ENCODE assay signal across 36 cellular contexts in genomic region chr13:61417171-61417570, GRCh38. TPM values are rescaled to one million over a fixed set of nuclear protein-coding genes. Genes with fewer than 3 reads are reported as not detected.
"Had no signal": no experiment of that assay in that cellular context is flagged by ENCODE, and none has a peak within 500 bp of the region (broad histone marks: within the 10 kb centered on the region; RNA-seq: fewer than 3 reads in every experiment).

No MANE protein-coding gene starts in this region.

- H3K4me3 Mint-ChIP-seq: activated CD4-positive, alpha-beta memory T cell treated with anti-CD3 and anti-CD28 coated beads for 36 hours; activated CD4-positive, alpha-beta T cell treated with anti-CD3 and anti-CD28 coated beads, Interleukin-2, amount 10 ng/mL, durations not matched to agents 24 days and 14 days; activated naive CD4-positive, alpha-beta T cell treated with anti-CD3 and anti-CD28 coated beads for 36 hours; activated naive CD8-positive, alpha-beta T cell treated with anti-CD3 and anti-CD28 coated beads for 36 hours; activated T-helper 1 cell treated with anti-CD3 and anti-CD28 coated beads, Interleukin-12 subunit alpha, Interleukin-12 subunit beta, Interleukin-2, Interleukin-4 antibody, amounts not matched to agents 30 ng/mL and 10 ng/mL and 1 ng/mL, durations not matched to agents 14 hours and 24 hours and 36 hours; effector memory CD8-positive, alpha-beta T cell; mesothelial cell of epicardium; naive B cell had no signal

- H3K4me1 Mint-ChIP-seq: activated CD4-positive, alpha-beta T cell treated with anti-CD3 and anti-CD28 coated beads, Interleukin-2, amount 10 ng/mL, durations not matched to agents 24 days and 14 days; activated naive CD8-positive, alpha-beta T cell treated with anti-CD3 and anti-CD28 coated beads for 36 hours had no signal

- H3K27ac ChIP-seq: adrenal gland, cardiac muscle cell, colonic mucosa, dorsolateral prefrontal cortex, gastrocnemius medialis, pancreas, psoas muscle, right atrium auricular region, spleen, testis, transverse colon, uterus, WERI-Rb-1 had no signal

- H3K36me3 Mint-ChIP-seq: activated CD4-positive, alpha-beta memory T cell treated with anti-CD3 and anti-CD28 coated beads for 36 hours; activated naive CD8-positive, alpha-beta T cell treated with anti-CD3 and anti-CD28 coated beads for 36 hours; brain; mesothelial cell of epicardium; naive B cell had no signal

- H3K9me3 Mint-ChIP-seq: activated CD4-positive, alpha-beta T cell treated with anti-CD3 and anti-CD28 coated beads, Interleukin-2, amount 10 ng/mL, durations not matched to agents 24 days and 14 days; activated naive CD4-positive, alpha-beta T cell treated with anti-CD3 and anti-CD28 coated beads for 36 hours; activated naive CD8-positive, alpha-beta T cell treated with anti-CD3 and anti-CD28 coated beads for 36 hours; activated T-helper 1 cell treated with anti-CD3 and anti-CD28 coated beads, Interleukin-12 subunit alpha, Interleukin-12 subunit beta, Interleukin-2, Interleukin-4 antibody, amounts not matched to agents 30 ng/mL and 10 ng/mL and 1 ng/mL, durations not matched to agents 14 hours and 24 hours and 36 hours; mesothelial cell of epicardium had no signal

- H3K4me1 ChIP-seq: adrenal gland, colonic mucosa, pancreas, psoas muscle, testis, uterus had no signal

- H3K36me3 ChIP-seq: adrenal gland, cardiac muscle cell, colonic mucosa, gastrocnemius medialis, pancreas, right atrium auricular region, spleen, transverse colon, uterus, WERI-Rb-1 had no signal

- H3K9me3 ChIP-seq: adrenal gland, colonic mucosa, gastrocnemius medialis, pancreas, psoas muscle, right atrium auricular region, spleen, testis, transverse colon, uterus had no signal

- H3K27me3 ChIP-seq: adrenal gland, colonic mucosa, right atrium auricular region, testis, uterus had no signal

- H3K27ac Mint-ChIP-seq: activated CD4-positive, alpha-beta memory T cell treated with anti-CD3 and anti-CD28 coated beads for 36 hours; activated CD4-positive, alpha-beta T cell treated with anti-CD3 and anti-CD28 coated beads, Interleukin-2, amount 10 ng/mL, durations not matched to agents 24 days and 14 days; activated naive CD4-positive, alpha-beta T cell treated with anti-CD3 and anti-CD28 coated beads for 36 hours; activated naive CD8-positive, alpha-beta T cell treated with anti-CD3 and anti-CD28 coated beads for 36 hours; activated T-helper 1 cell treated with anti-CD3 and anti-CD28 coated beads, Interleukin-12 subunit alpha, Interleukin-12 subunit beta, Interleukin-2, Interleukin-4 antibody, amounts not matched to agents 30 ng/mL and 10 ng/mL and 1 ng/mL, durations not matched to agents 14 hours and 24 hours and 36 hours; brain; effector memory CD8-positive, alpha-beta T cell; mesothelial cell of epicardium; naive B cell had no signal

- DNase-seq: activated CD4-positive, alpha-beta memory T cell treated with anti-CD3 and anti-CD28 coated beads for 36 hours; activated CD4-positive, alpha-beta T cell treated with anti-CD3 and anti-CD28 coated beads, Interleukin-2, amount 10 ng/mL, durations not matched to agents 24 days and 14 days; activated CD8-positive, alpha-beta memory T cell treated with anti-CD3 and anti-CD28 coated beads, Interleukin-2, amount 50 U/mL, for 4 hours; activated effector memory CD4-positive, alpha-beta T cell treated with anti-CD3 and anti-CD28 coated beads, Interleukin-2, amount 50 U/mL, for 16 hours; activated naive CD4-positive, alpha-beta T cell treated with anti-CD3 and anti-CD28 coated beads for 36 hours; activated naive CD8-positive, alpha-beta T cell treated with anti-CD3 and anti-CD28 coated beads for 36 hours; activated T-cell treated with anti-CD3 and anti-CD28 coated beads, Interleukin-2, amount 50 U/mL, for 1 hour; adrenal gland; aorta; cerebellar nuclear complex; colonic mucosa; dorsolateral prefrontal cortex; effector memory CD8-positive, alpha-beta T cell; erythroblast; gastrocnemius medialis; glutamatergic neuron; left cardiac atrium; mammary epithelial cell; naive B cell; nucleus accumbens; pancreas; psoas muscle; spleen; stimulated activated naive CD4-positive, alpha-beta T cell treated with Interleukin-2 at 50 U/mL for 16 hours; T1000; testis; transverse colon; uterus; WERI-Rb-1 had no signal

- H3K4me3 ChIP-seq: adrenal gland, cardiac muscle cell, colonic mucosa, dorsolateral prefrontal cortex, gastrocnemius medialis, pancreas, psoas muscle, right atrium auricular region, spleen, testis, transverse colon, uterus had no signal

RNA-seq across cellular contexts. Expression of gene PCDH20, which starts 1.5 kb away (rescaled TPM):
- total RNA-seq: activated CD4-positive, alpha-beta memory T cell treated with anti-CD3 and anti-CD28 coated beads for 36 hours; activated CD4-positive, alpha-beta T cell treated with anti-CD3 and anti-CD28 coated beads, Interleukin-2, amount 10 ng/mL, durations not matched to agents 24 days and 14 days; activated CD8-positive, alpha-beta memory T cell treated with anti-CD3 and anti-CD28 coated beads for 36 hours; activated naive CD4-positive, alpha-beta T cell treated with anti-CD3 and anti-CD28 coated beads for 36 hours; activated naive CD8-positive, alpha-beta T cell treated with anti-CD3 and anti-CD28 coated beads for 36 hours; activated T-helper 1 cell treated with anti-CD3 and anti-CD28 coated beads, Interleukin-12 subunit alpha, Interleukin-12 subunit beta, Interleukin-2, Interleukin-4 antibody, amounts not matched to agents 30 ng/mL and 10 ng/mL and 1 ng/mL, durations not matched to agents 14 hours and 24 hours and 36 hours; mammary epithelial cell had no signal
- polyA plus RNA-seq: keratinocyte, mammary epithelial cell had no signal
